In the genomic region with DNA sequence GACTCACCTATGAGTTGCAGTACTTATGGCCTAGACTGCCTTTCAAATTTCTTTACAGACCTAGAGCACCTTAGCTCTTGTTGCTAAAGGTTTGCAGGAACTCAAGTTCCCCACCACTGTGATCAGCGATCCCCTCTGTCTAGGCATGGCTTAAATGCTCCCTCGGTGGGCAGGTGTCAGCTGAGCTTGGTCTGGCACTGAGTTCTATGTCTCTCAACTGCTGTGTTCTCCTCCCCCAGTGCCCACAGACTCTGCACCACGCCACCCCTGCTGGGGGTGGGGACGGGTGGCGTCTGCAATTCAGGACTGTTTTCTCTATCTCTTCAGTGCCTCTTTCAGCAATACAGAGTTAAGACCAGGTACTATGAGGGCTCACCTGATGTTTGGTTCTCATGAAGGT, we compare ENCODE assay signal across 21 cellular contexts. TPM values are rescaled to one million over a fixed set of nuclear protein-coding genes. Genes with fewer than 3 reads are reported as not detected.
DNase-seq lines count a peak whose midpoint lies in the region; ATAC-seq, FAIRE-seq and TF ChIP-seq lines count a peak whose summit lies in the region.
"Had no signal": no experiment of that assay in that cellular context is flagged by ENCODE, and none has a peak within 500 bp of the region (broad histone marks: within the 10 kb centered on the region; RNA-seq: fewer than 3 reads in every experiment).

No MANE protein-coding gene starts in this region.

- no peaks in the 10 kb centered on the region for H3K9me3 ChIP-seq in kidney (ENCODE audit: control insufficient read depth in 1 of 2, low read length in 2 of 2)

- ATAC-seq in left ventricle myocardium superior (no peak), HG02884 (IDR thresholded peaks at IDR 0.05; ENCODE audit: unreplicated experiment) (no peak), HG03354 (IDR thresholded peaks at IDR 0.05; ENCODE audit: poor library complexity, severe bottlenecking, unreplicated experiment) (no peak)
- ATAC-seq: GM23338, HCT116 had no signal

- H3K9me3 Mint-ChIP-seq in osteocyte (ENCODE audit: unreplicated experiment): no peaks in the 10 kb centered on the region
- H3K9me3 Mint-ChIP-seq in type B pancreatic cell: no peaks in the 10 kb centered on the region
- H3K9me3 Mint-ChIP-seq: GM23338 had no signal

- H3K4me1 ChIP-seq in kidney (ENCODE audit: control insufficient read depth in 1 of 2, insufficient read depth in 1 of 2, low read depth in 1 of 2, low read length in 2 of 2): no peaks in the 10 kb centered on the region

- no peak overlapping the region for H3K27ac ChIP-seq in kidney (ENCODE audit: low read depth in 2 of 2, low read length in 2 of 2)

- H3K27me3 Mint-ChIP-seq in osteocyte (ENCODE audit: unreplicated experiment) (peaks cover 9% of the 10 kb centered on the region), type B pancreatic cell (peaks cover 23% of the 10 kb centered on the region)

- H3K4me3 ChIP-seq in kidney (ENCODE audit: low read length in 2 of 2): no peak overlapping the region
- H3K4me3 ChIP-seq: GM23338 had no signal

- H3K36me3 Mint-ChIP-seq in osteocyte (ENCODE audit: unreplicated experiment) (peaks cover 2% of the 10 kb centered on the region), type B pancreatic cell (no peaks in the 10 kb centered on the region)

- TF ChIP-seq CTCF in kidney (IDR thresholded peaks at IDR 0.05; ENCODE audit: borderline replicate concordance, extremely low read depth, insufficient read depth): no peak
- no peak for TF ChIP-seq CTCF in osteocyte (IDR thresholded peaks at IDR 0.05)
- TF ChIP-seq CTCF in type B pancreatic cell (conservative IDR thresholded peaks at IDR 0.05): no peak

- H3K4me1 Mint-ChIP-seq in osteocyte (ENCODE audit: unreplicated experiment) (no peaks in the 10 kb centered on the region), type B pancreatic cell (ENCODE audit: unreplicated experiment) (no peaks in the 10 kb centered on the region)
- H3K4me1 Mint-ChIP-seq: CD4-positive, alpha-beta memory T cell; GM23338 had no signal

- H3K9ac ChIP-seq in kidney (ENCODE audit: low read length in 2 of 2): no peak overlapping the region

- intact Hi-C loops in cardiac septum (cut with DNase I) (no loop called here), left ventricle myocardium superior (cut with micrococcal nuclease) (no loop called here), kidney (cut with DNase I) (no loop called here)

- H3K36me3 ChIP-seq in kidney (ENCODE audit: control insufficient read depth in 1 of 2, insufficient read depth in 2 of 2, low read length in 2 of 2): no peaks in the 10 kb centered on the region

- DNase-seq in cardiac septum (ENCODE audit: low spot score) (peak; percentile 35), left ventricle myocardium superior (no peak), kidney (peak; percentile 36), osteocyte (ENCODE audit: extremely low spot score, unreplicated experiment) (peak; percentile 71), type B pancreatic cell (ENCODE audit: extremely low spot score, unreplicated experiment) (peak; percentile 61), NCI-H2196 treated with DMSO at 0.1 percent for 48 hours (lab: John Stamatoyannopoulos, UW; ENCODE audit: unreplicated experiment) (no peak)
- DNase-seq: C1 segment of cervical spinal cord; Calu3; CD4-positive, alpha-beta memory T cell; COR-L47; DMS53; DND-41; H9 had no signal

- H3K27ac Mint-ChIP-seq in osteocyte (ENCODE audit: unreplicated experiment): no peak overlapping the region
- no peak overlapping the region for H3K27ac Mint-ChIP-seq in type B pancreatic cell
- H3K27ac Mint-ChIP-seq: CD4-positive, alpha-beta memory T cell; GM23338 had no signal

- H3K4me3 Mint-ChIP-seq in osteocyte (ENCODE audit: unreplicated experiment) (no peak overlapping the region), type B pancreatic cell (no peak overlapping the region)
- H3K4me3 Mint-ChIP-seq: CD4-positive, alpha-beta memory T cell; GM23338; H9 had no signal

- FAIRE-seq in kidney (lab: Jason Lieb, UNC): no peak
- FAIRE-seq: G401.6, GM19239 had no signal

RNA-seq across cellular contexts. Expression of gene TMEM271, which starts 30.5 kb away (rescaled TPM):
- total RNA-seq in cardiac septum (not detected), left ventricle myocardium superior (not detected), kidney (not detected), osteocyte (not detected in 2 replicates), type B pancreatic cell (ENCODE audit: low replicate concordance) (0.21 and 0.36 TPM in 2 replicates)
- not detected for polyA plus RNA-seq in kidney (ENCODE audit: insufficient read depth, low read depth, low replicate concordance)
- total RNA-seq: A172; Calu3; CD4-positive, alpha-beta memory T cell; GM23338 had no signal
- polyA plus RNA-seq: BJ; CD4-positive, alpha-beta memory T cell had no signal

RNA-seq across cellular contexts. Expression of gene PIGG, which starts 46.6 kb away (rescaled TPM):
- total RNA-seq in cardiac septum (22.4 TPM), left ventricle myocardium superior (20.0 TPM), kidney (67.9 TPM), osteocyte (66.6 and 68.0 TPM in 2 replicates), type B pancreatic cell (ENCODE audit: low replicate concordance) (61.8 and 63.6 TPM in 2 replicates)
- 37.8 TPM for polyA plus RNA-seq in kidney (ENCODE audit: insufficient read depth, low read depth, low replicate concordance)

RNA-seq across cellular contexts. Expression of gene ZNF721, which starts 46.7 kb away (rescaled TPM):
- total RNA-seq in cardiac septum (14.9 TPM), left ventricle myocardium superior (12.8 TPM), kidney (33.3 TPM), osteocyte (23.7 and 26.3 TPM in 2 replicates), type B pancreatic cell (ENCODE audit: low replicate concordance) (36.2 and 42.0 TPM in 2 replicates)
- polyA plus RNA-seq in kidney (ENCODE audit: insufficient read depth, low read depth, low replicate concordance): 9.2 TPM

Comparison
In these comparisons a context has a peak if more than half of its experiments do, and no peak if none do; other contexts are left out.
1. DNase-seq: peak in cardiac septum (single experiment), kidney (single experiment), osteocyte (single experiment) and type B pancreatic cell (single experiment); none in left ventricle myocardium superior (single experiment) and NCI-H2196 treated with DMSO at 0.1 percent for 48 hours (single experiment).